8 cellular contexts compared by ENCODE assay signal in the genomic region with DNA sequence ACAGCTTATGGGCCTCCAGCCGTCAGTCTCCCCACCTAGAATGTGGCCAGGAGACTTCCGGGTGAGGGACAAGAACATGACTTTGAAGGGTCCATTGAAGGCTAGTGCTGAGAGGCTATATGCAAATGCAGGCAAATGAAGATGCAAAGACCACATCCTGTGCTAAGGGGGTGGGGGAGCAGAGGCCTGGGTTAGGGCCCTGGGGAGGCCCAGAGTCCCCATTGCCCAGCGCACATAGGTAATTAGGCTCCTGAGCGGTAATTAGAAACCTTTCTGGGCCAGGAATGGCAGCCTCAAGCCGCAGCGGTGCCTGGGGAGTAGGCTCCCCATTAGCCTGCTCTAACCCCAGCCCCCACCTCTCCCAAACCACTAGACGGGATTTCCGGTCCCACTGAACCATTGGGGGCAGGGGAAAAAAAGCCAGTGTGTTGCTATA.
A peak's percentile ranks its signal among the peaks of the same experiment; 100 is the strongest.
DNase-seq lines count a peak whose midpoint lies in the region; ATAC-seq and TF ChIP-seq lines count a peak whose summit lies in the region.

No MANE protein-coding gene starts in this region.

- peaks cover 49% of the 10 kb centered on the region for H3K79me2 ChIP-seq in OCI-LY1 (ENCODE audit: insufficient read depth, low read length)

- H3F3A ChIP-seq in OCI-LY1 (ENCODE audit: insufficient read depth, low read length): peaks cover 23% of the 10 kb centered on the region

- H3K9ac ChIP-seq in OCI-LY1 (ENCODE audit: low read length): peak overlapping the region; percentile 83

- peaks cover 100% of the 10 kb centered on the region for H3K4me1 ChIP-seq in OCI-LY1 (ENCODE audit: insufficient read depth, low read length, severe bottlenecking)

- H3K4me3 ChIP-seq in GM08714 (ENCODE audit: low read length) (peak overlapping the region; percentile 65; the same call in 1 of the 2 replicates), OCI-LY1 (ENCODE audit: low read depth, low read length, poor library complexity, severe bottlenecking) (peak overlapping the region; percentile 97)

- peak overlapping the region; percentile 97 for H3K4me2 ChIP-seq in OCI-LY1 (ENCODE audit: low read length)

- H3K4me1 Mint-ChIP-seq in stimulated activated naive CD8-positive, alpha-beta T cell treated with anti-CD3 and anti-CD28 coated beads, Interleukin-15, Interleukin-2, amounts not matched to agents 100 ng/mL and 50 ng/mL, for 24 hours (ENCODE audit: low read depth): peaks cover 94% of the 10 kb centered on the region

- peak overlapping the region; percentile 95 for H3K27ac Mint-ChIP-seq in stimulated activated naive CD8-positive, alpha-beta T cell treated with anti-CD3 and anti-CD28 coated beads, Interleukin-15, Interleukin-2, amounts not matched to agents 100 ng/mL and 50 ng/mL, for 24 hours

- H3K9me3 Mint-ChIP-seq in stimulated activated naive CD8-positive, alpha-beta T cell treated with anti-CD3 and anti-CD28 coated beads, Interleukin-15, Interleukin-2, amounts not matched to agents 100 ng/mL and 50 ng/mL, for 24 hours: no peaks in the 10 kb centered on the region

- H3K27ac ChIP-seq in OCI-LY1 (ENCODE audit: low read depth, low read length, poor library complexity, severe bottlenecking): peak overlapping the region; percentile 99
- H3K27ac ChIP-seq in cingulate gyrus (ENCODE audit: low read depth, low read length): peak overlapping the region; percentile 70

- H2AFZ ChIP-seq in OCI-LY1 (ENCODE audit: low read length): no peak overlapping the region

- H3K27me3 Mint-ChIP-seq in stimulated activated naive CD8-positive, alpha-beta T cell treated with anti-CD3 and anti-CD28 coated beads, Interleukin-15, Interleukin-2, amounts not matched to agents 100 ng/mL and 50 ng/mL, for 24 hours: no peaks in the 10 kb centered on the region

- H4K20me1 ChIP-seq in OCI-LY1 (ENCODE audit: insufficient read depth, low read length): no peaks in the 10 kb centered on the region

- peaks cover 58% of the 10 kb centered on the region for H3K36me3 Mint-ChIP-seq in stimulated activated naive CD8-positive, alpha-beta T cell treated with anti-CD3 and anti-CD28 coated beads, Interleukin-15, Interleukin-2, amounts not matched to agents 100 ng/mL and 50 ng/mL, for 24 hours (ENCODE audit: low read depth)

- H3K36me3 ChIP-seq in OCI-LY1 (ENCODE audit: insufficient read depth, low read length): peaks cover 56% of the 10 kb centered on the region; the same call in 1 of the 2 replicates

- ATAC-seq in GM21447 (IDR thresholded peaks at IDR 0.05; ENCODE audit: unreplicated experiment): peak; percentile 25

- H3K4me3 Mint-ChIP-seq in stimulated activated naive CD8-positive, alpha-beta T cell treated with anti-CD3 and anti-CD28 coated beads, Interleukin-15, Interleukin-2, amounts not matched to agents 100 ng/mL and 50 ng/mL, for 24 hours: peak overlapping the region; percentile 86

- DNase-seq in ecto neural progenitor cell (ENCODE audit: low spot score) (no peak), 8988T (no peak), NCI-H748 treated with DMSO at 0.1 percent for 48 hours (lab: John Stamatoyannopoulos, UW) (no peak)

- no peaks in the 10 kb centered on the region for H3K9me3 ChIP-seq in OCI-LY1 (ENCODE audit: low read length)

- no peak for TF ChIP-seq CTCF in OCI-LY1 (IDR thresholded peaks at IDR 0.05; ENCODE audit: low read length)

- H3K9me2 ChIP-seq in OCI-LY1 (ENCODE audit: low read depth, low read length): no peaks in the 10 kb centered on the region

- H3K27me3 ChIP-seq in OCI-LY1 (ENCODE audit: insufficient read depth, low read length): no peaks in the 10 kb centered on the region
